ENCODE assay signal across 8 cellular contexts in genomic region chr7:140231779-140232491, GRCh38. TPM values are rescaled to one million over a fixed set of nuclear protein-coding genes. Genes with fewer than 3 reads are reported as not detected.
A peak's percentile ranks its signal among the peaks of the same experiment; 100 is the strongest.
DNase-seq lines count a peak whose midpoint lies in the region; ATAC-seq and TF ChIP-seq lines count a peak whose summit lies in the region.

No MANE protein-coding gene starts in this region.

- H3K9me3 ChIP-seq in BLaER1 (peaks cover 12% of the 10 kb centered on the region), MM.1S (replicated peaks; ENCODE audit: insufficient read depth, low read length) (no peaks in the 10 kb centered on the region), mammary epithelial cell (replicated peaks; ENCODE audit: insufficient read depth, low read length) (no peaks in the 10 kb centered on the region), adrenal gland (replicated peaks in 1 of 3) (no peaks in the 10 kb centered on the region)
- H3K9me3 ChIP-seq in naive thymus-derived CD4-positive, alpha-beta T cell (ENCODE audit: control insufficient read depth in 2 of 3, low read length in 3 of 3) = no peaks in the 10 kb centered on the region

- H3K27me3 ChIP-seq in BLaER1 = peaks cover 46% of the 10 kb centered on the region
- peaks cover 59% of the 10 kb centered on the region for H3K27me3 ChIP-seq in MM.1S (replicated peaks; ENCODE audit: insufficient read depth, low read length)
- H3K27me3 ChIP-seq in mammary epithelial cell (ENCODE audit: insufficient read depth, low read length) = peaks cover 6% of the 10 kb centered on the region
- H3K27me3 ChIP-seq in naive thymus-derived CD4-positive, alpha-beta T cell (ENCODE audit: control insufficient read depth in 2 of 2, insufficient read depth in 2 of 2, low read length in 2 of 2) = no peaks in the 10 kb centered on the region
- peaks cover 5% of the 10 kb centered on the region for H3K27me3 ChIP-seq in adrenal gland

- no peak overlapping the region for H3K9ac ChIP-seq in BLaER1
- no peak overlapping the region for H3K9ac ChIP-seq in MM.1S (ENCODE audit: low read length)
- H3K9ac ChIP-seq in mammary epithelial cell (ENCODE audit: insufficient read depth, low read length) = no peak overlapping the region

- H3K4me1 ChIP-seq in BLaER1 (peaks cover 31% of the 10 kb centered on the region), MM.1S (ENCODE audit: low read length) (peaks cover 12% of the 10 kb centered on the region; the same call in 1 of the 2 replicates), mammary epithelial cell (ENCODE audit: insufficient read depth, low read length) (peaks cover 15% of the 10 kb centered on the region), adrenal gland (replicated peaks in 1 of 2) (peaks cover 9 to 26% of the 10 kb centered on the region in 2 donors)
- peaks cover 15 to 19% of the 10 kb centered on the region in 2 donors for H3K4me1 ChIP-seq in naive thymus-derived CD4-positive, alpha-beta T cell (ENCODE audit: control insufficient read depth in 2 of 2, insufficient read depth in 2 of 2, low read length in 2 of 2)

- POLR2A ChIA-PET in naive thymus-derived CD4-positive, alpha-beta T cell (lab: Charles Lee) = interaction anchor here (0.6 to 18.7 kb wide), 13 partner anchors 11 to 92 kb away, joined by 3 to 409 read pairs (median 3); partner anchors contain the start of gene KDM7A

- H3K79me2 ChIP-seq in MM.1S (ENCODE audit: low read length) (no peaks in the 10 kb centered on the region), mammary epithelial cell (ENCODE audit: insufficient read depth, low read length) (no peaks in the 10 kb centered on the region)

- CTCF ChIA-PET in mammary epithelial cell (lab: Charles Lee; ENCODE audit: low non-redundant PET) = no interaction called here
- CTCF ChIA-PET in naive thymus-derived CD4-positive, alpha-beta T cell (lab: Charles Lee) = interaction anchor here (0.7 to 1.7 kb wide), 4 partner anchors 8 to 55 kb away, joined by 3 to 8 read pairs (median 3); partner anchors contain the start of gene KDM7A

- 78% methylated on average over 12 of the region's 12 CpGs for WGBS in mammary epithelial cell (ENCODE audit: low coverage, missing lambda C conversion rate)
- 31 to 57% (median 52%) methylated on average over 12 of the region's 12 CpGs for WGBS in adrenal gland, 4 donors

- dilution Hi-C loops in mammary epithelial cell (cut with HindIII; ENCODE audit: low sequenced_read_pairs) = no loop called here

- peaks cover 19 to 48% (median 43%) of the 10 kb centered on the region in 7 donors for H3K4me1 Mint-ChIP-seq in naive thymus-derived CD4-positive, alpha-beta T cell

- H4K20me1 ChIP-seq in BLaER1 (no peaks in the 10 kb centered on the region), MM.1S (ENCODE audit: insufficient read depth, low read length) (no peaks in the 10 kb centered on the region), mammary epithelial cell (ENCODE audit: insufficient read depth, low read length) (no peaks in the 10 kb centered on the region)

- H3K36me3 ChIP-seq in BLaER1 (no peaks in the 10 kb centered on the region), MM.1S (replicated peaks; ENCODE audit: insufficient read depth, low read length) (no peaks in the 10 kb centered on the region), mammary epithelial cell (ENCODE audit: insufficient read depth, low read length) (no peaks in the 10 kb centered on the region), adrenal gland (replicated peaks in 1 of 2) (no peaks in the 10 kb centered on the region)
- no peaks in the 10 kb centered on the region for H3K36me3 ChIP-seq in naive thymus-derived CD4-positive, alpha-beta T cell (ENCODE audit: control insufficient read depth in 2 of 3, insufficient read depth in 3 of 3, low read length in 3 of 3)

- H3K9me2 ChIP-seq in MM.1S (replicated peaks; ENCODE audit: insufficient read depth, low read length) = no peaks in the 10 kb centered on the region

- H3K9me3 Mint-ChIP-seq in naive thymus-derived CD4-positive, alpha-beta T cell = peaks cover 0 to 1% (median 0%) of the 10 kb centered on the region in 11 donors

- peaks cover 0 to 2% (median 0%) of the 10 kb centered on the region in 5 donors for H3K27me3 Mint-ChIP-seq in naive thymus-derived CD4-positive, alpha-beta T cell

- H2AFZ ChIP-seq in MM.1S (ENCODE audit: low read length) (peak overlapping the region; percentile 70), mammary epithelial cell (ENCODE audit: low read depth, low read length) (peak overlapping the region; percentile 99)

- intact Hi-C loops in mammary epithelial cell (cut with micrococcal nuclease) (loop anchor here (5.0 kb wide), 1 partner anchor 55 kb away; the partner anchor contains the start of gene KDM7A), adrenal gland (cut with DNase I) (no loop called here)
- intact Hi-C loops in naive thymus-derived CD4-positive, alpha-beta T cell (cut with micrococcal nuclease) = loop anchor here (1.0 to 10.0 kb wide), 17 partner anchors 7 to 587 kb away; partner anchors contain the start of genes PARP12 (in 2 of the 2), HIPK2 (in 1 of the 2) and MKRN1 (in 1 of the 2)

- H3K36me3 Mint-ChIP-seq in naive thymus-derived CD4-positive, alpha-beta T cell = peaks cover 0 to 3% (median 0%) of the 10 kb centered on the region in 5 donors

- peak overlapping the region; percentile 84 to 99 (median 96) for H3K4me3 Mint-ChIP-seq in naive thymus-derived CD4-positive, alpha-beta T cell

- H3K4me2 ChIP-seq in BLaER1 = peak overlapping the region; percentile 77
- peak overlapping the region; percentile 97 for H3K4me2 ChIP-seq in MM.1S (ENCODE audit: low read depth, low read length)
- peak overlapping the region; percentile 97 for H3K4me2 ChIP-seq in mammary epithelial cell (ENCODE audit: insufficient read depth, low read depth, low read length)

- DNase-seq in MM.1S = peak; percentile 55
- DNase-seq in mammary epithelial cell = peak; percentile 27
- peak in 6 of 9 donors; percentile 49 to 62 (median 53) for DNase-seq in naive thymus-derived CD4-positive, alpha-beta T cell
- DNase-seq in T-helper 9 cell = no peak
- DNase-seq in adrenal gland = no peak

- H3K4me3 ChIP-seq in BLaER1 (peak overlapping the region; percentile 69), MM.1S (ENCODE audit: low read length) (peak overlapping the region; percentile 63), mammary epithelial cell (replicated peaks in 1 of 3; ENCODE audit: insufficient read depth in 1 of 3, low read depth in 2 of 3, low read length in 3 of 3) (peak overlapping the region in 2 of 3 experiments; percentile 58 to 61), adrenal gland (peak overlapping the region in 1 of 4 donors; percentile 43)
- H3K4me3 ChIP-seq in naive thymus-derived CD4-positive, alpha-beta T cell (ENCODE audit: low read length) = peak overlapping the region; percentile 95

- TF ChIP-seq CTCF in MM.1S (IDR thresholded peaks at IDR 0.05; ENCODE audit: low read length) (peak; percentile 43; the same call in 1 of the 2 replicates), mammary epithelial cell (conservative IDR thresholded peaks at IDR 0.05 in 1 of 2, IDR thresholded peaks at IDR 0.05 in 1 of 2; ENCODE audit: extremely low read depth in 1 of 2, insufficient read depth in 1 of 2, low read depth in 1 of 2, low read length in 2 of 2) (peak in 1 of 2 donors; percentile 29), adrenal gland (IDR thresholded peaks at IDR 0.05) (no peak)

- ATAC-seq in naive thymus-derived CD4-positive, alpha-beta T cell = no peak
- no peak for ATAC-seq in GM21576 (IDR thresholded peaks at IDR 0.05; ENCODE audit: unreplicated experiment)
- no peak for ATAC-seq in GM21717 (IDR thresholded peaks at IDR 0.05; ENCODE audit: unreplicated experiment)

- H3K27ac ChIP-seq in BLaER1 (no peak overlapping the region), MM.1S (ENCODE audit: low read length) (no peak overlapping the region), mammary epithelial cell (ENCODE audit: insufficient read depth, low read depth, low read length) (no peak overlapping the region), adrenal gland (no peak overlapping the region)
- H3K27ac ChIP-seq in naive thymus-derived CD4-positive, alpha-beta T cell (ENCODE audit: low read depth, low read length) = peak overlapping the region; percentile 91

- H3K27ac Mint-ChIP-seq in naive thymus-derived CD4-positive, alpha-beta T cell = peak overlapping the region; percentile 95 to 100 (median 99)

- BruUV-seq in mammary epithelial cell (replicated peaks; lab: Mats Ljungman, UMichigan) = no TSS peak

- peaks cover 16% of the 10 kb centered on the region; the same call in 1 of the 2 replicates for H3F3A ChIP-seq in MM.1S (ENCODE audit: insufficient read depth, low read length)

- no peak for TF ChIP-seq POLR2A in adrenal gland (IDR thresholded peaks at IDR 0.05)

- in situ Hi-C loops in mammary epithelial cell (cut with MboI; ENCODE audit: low sequenced_read_pairs in 2 of 2) = no loop called here

RNA-seq across cellular contexts. Expression of gene KDM7A, which starts 55.2 kb away (rescaled TPM):
- total RNA-seq in mammary epithelial cell (10 to 100 TPM; 10.0 to 11.8 TPM), adrenal gland (10 to 100 TPM in 1 of 8 donors, 1 to 10 TPM in 7; 3.6 to 10.5 (median 5.5) TPM)
- polyA plus RNA-seq in mammary epithelial cell (2.1 TPM), adrenal gland (1 to 10 TPM; 1.4 to 3.4 (median 1.7) TPM)
- 1.4 TPM for polyA minus RNA-seq in mammary epithelial cell
- total RNA-seq in naive thymus-derived CD4-positive, alpha-beta T cell = 10 to 100 TPM; 24.0 to 62.5 (median 50.3) TPM
- 1 to 10 TPM; 5.4 to 6.0 TPM for polyA plus RNA-seq in naive thymus-derived CD4-positive, alpha-beta T cell

Comparison
In these comparisons a context has a peak if more than half of its experiments do, and no peak if none do; other contexts are left out.
1. DNase-seq: peak in MM.1S (single experiment), mammary epithelial cell (single experiment) and naive thymus-derived CD4-positive, alpha-beta T cell (6 of 9); none in T-helper 9 cell (single experiment) and adrenal gland (0 of 7).
2. intact Hi-C loops: an anchor here in mammary epithelial cell (5.0 kb wide) and naive thymus-derived CD4-positive, alpha-beta T cell (1.0 to 10.0 kb wide); none called in adrenal gland.
3. Peak in every context shown above with its lines, with median percentiles within 50 percentile points of each other: H3K4me2 ChIP-seq.